Comparison of ENCODE assay signal across 27 cellular contexts in genomic region chr14:81051547-81051946, GRCh38.
"Had no signal": no experiment of that assay in that cellular context is flagged by ENCODE, and none has a peak within 500 bp of the region (broad histone marks: within the 10 kb centered on the region; RNA-seq: fewer than 3 reads in every experiment).

No MANE protein-coding gene starts in this region.

- H2AFZ ChIP-seq: neural progenitor cell, parathyroid adenoma had no signal

- H3K4me3 ChIP-seq: neural progenitor cell, ovary, psoas muscle, right lobe of liver, sigmoid colon, stomach, thoracic aorta, thyroid gland, tibial nerve, upper lobe of left lung, vagina had no signal

- H3K27ac Mint-ChIP-seq: nephron; neural progenitor cell; progenitor cell of endocrine pancreas; stimulated activated effector memory CD8-positive, alpha-beta T cell treated with anti-CD3 and anti-CD28 coated beads, Interleukin-12 subunit alpha, Interleukin-12 subunit beta, amount 100 ng/mL, for 72 hours; stimulated activated naive B cell treated with anti-CD40 and anti-IgM and Interleukin-4, amounts not matched to agents 10 μg/mL and 1 μg/mL and 100 μg/mL, for 72 hours; stimulated activated naive CD8-positive, alpha-beta T cell treated with anti-CD3 and anti-CD28 coated beads, Interleukin-15, Interleukin-2, amounts not matched to agents 100 ng/mL and 50 ng/mL, for 24 hours had no signal

- DNase-seq: occipital lobe; ovary; posterior cingulate gyrus; psoas muscle; right cardiac atrium; right lobe of liver; sigmoid colon; small intestine; stimulated activated CD4-positive, alpha-beta T cell treated with anti-CD3 and anti-CD28 coated beads, Interleukin-15, amount 100 ng/mL, for 24 hours; stimulated activated CD4-positive, alpha-beta T cell treated with anti-CD3 and anti-CD28 coated beads, Interleukin-2, amount 100 ng/mL, for 24 hours; stimulated activated CD4-positive, alpha-beta T cell treated with anti-CD3 and anti-CD28 coated beads, Interleukin-2, amount 100 ng/mL, for 48 hours; stimulated activated CD4-positive, alpha-beta T cell treated with anti-CD3 and anti-CD28 coated beads, Interleukin-4, amount 100 ng/mL, for 24 hours; stimulated activated naive B cell treated with anti-CD40 and anti-IgM and Interleukin-4, amounts not matched to agents 10 μg/mL and 1 μg/mL and 100 μg/mL, for 72 hours; stimulated activated naive CD4-positive, alpha-beta T cell treated with Interleukin-2 at 50 U/mL for 16 hours; stomach; thyroid gland; upper lobe of left lung had no signal

- FAIRE-seq: small intestine, urothelium cell line had no signal

- H3K4me3 Mint-ChIP-seq: nephron; neural progenitor cell; stimulated activated effector memory CD8-positive, alpha-beta T cell treated with anti-CD3 and anti-CD28 coated beads, Interleukin-12 subunit alpha, Interleukin-12 subunit beta, amount 100 ng/mL, for 72 hours; stimulated activated naive B cell treated with anti-CD40 and anti-IgM and Interleukin-4, amounts not matched to agents 10 μg/mL and 1 μg/mL and 100 μg/mL, for 72 hours; stimulated activated naive CD8-positive, alpha-beta T cell treated with anti-CD3 and anti-CD28 coated beads, Interleukin-15, Interleukin-2, amounts not matched to agents 100 ng/mL and 50 ng/mL, for 24 hours had no signal

- H3K36me3 Mint-ChIP-seq: neural progenitor cell; stimulated activated effector memory CD8-positive, alpha-beta T cell treated with anti-CD3 and anti-CD28 coated beads, Interleukin-12 subunit alpha, Interleukin-12 subunit beta, amount 100 ng/mL, for 72 hours had no signal

- H3K27me3 Mint-ChIP-seq: stimulated activated naive B cell treated with anti-CD40 and anti-IgM and Interleukin-4, amounts not matched to agents 10 μg/mL and 1 μg/mL and 100 μg/mL, for 72 hours had no signal

- H3K79me2 ChIP-seq: parathyroid adenoma had no signal

- H3K4me2 ChIP-seq: neural progenitor cell had no signal

- H3K9me3 ChIP-seq: psoas muscle, right lobe of liver, thoracic aorta, thyroid gland, vagina had no signal

- H3K9me3 Mint-ChIP-seq: stimulated activated effector memory CD8-positive, alpha-beta T cell treated with anti-CD3 and anti-CD28 coated beads, Interleukin-12 subunit alpha, Interleukin-12 subunit beta, amount 100 ng/mL, for 72 hours had no signal

- ATAC-seq: psoas muscle; right cardiac atrium; right lobe of liver; stimulated activated effector memory CD8-positive, alpha-beta T cell treated with anti-CD3 and anti-CD28 coated beads, Interleukin-12 subunit alpha, Interleukin-12 subunit beta, amount 100 ng/mL, for 72 hours; stimulated activated naive B cell treated with anti-CD40 and anti-IgM and Interleukin-4, amounts not matched to agents 10 μg/mL and 1 μg/mL and 100 μg/mL, for 72 hours had no signal

- H3K4me1 Mint-ChIP-seq: nephron; neural progenitor cell; stimulated activated effector memory CD8-positive, alpha-beta T cell treated with anti-CD3 and anti-CD28 coated beads, Interleukin-12 subunit alpha, Interleukin-12 subunit beta, amount 100 ng/mL, for 72 hours; stimulated activated naive B cell treated with anti-CD40 and anti-IgM and Interleukin-4, amounts not matched to agents 10 μg/mL and 1 μg/mL and 100 μg/mL, for 72 hours had no signal

- H3K4me1 ChIP-seq: neural progenitor cell, parathyroid adenoma, psoas muscle, right lobe of liver, sigmoid colon, stomach, thyroid gland, tibial nerve, upper lobe of left lung, vagina had no signal

- H3K27ac ChIP-seq: neural progenitor cell, ovary, parathyroid adenoma, psoas muscle, right lobe of liver, sigmoid colon, stomach, thoracic aorta, thyroid gland, tibial nerve, upper lobe of left lung, vagina had no signal

- H3K36me3 ChIP-seq: neural progenitor cell, ovary, right lobe of liver, sigmoid colon, stomach, thoracic aorta, thyroid gland, tibial nerve, upper lobe of left lung, vagina had no signal
